Comparison of ENCODE assay signal across 11 cellular contexts in the genomic region with DNA sequence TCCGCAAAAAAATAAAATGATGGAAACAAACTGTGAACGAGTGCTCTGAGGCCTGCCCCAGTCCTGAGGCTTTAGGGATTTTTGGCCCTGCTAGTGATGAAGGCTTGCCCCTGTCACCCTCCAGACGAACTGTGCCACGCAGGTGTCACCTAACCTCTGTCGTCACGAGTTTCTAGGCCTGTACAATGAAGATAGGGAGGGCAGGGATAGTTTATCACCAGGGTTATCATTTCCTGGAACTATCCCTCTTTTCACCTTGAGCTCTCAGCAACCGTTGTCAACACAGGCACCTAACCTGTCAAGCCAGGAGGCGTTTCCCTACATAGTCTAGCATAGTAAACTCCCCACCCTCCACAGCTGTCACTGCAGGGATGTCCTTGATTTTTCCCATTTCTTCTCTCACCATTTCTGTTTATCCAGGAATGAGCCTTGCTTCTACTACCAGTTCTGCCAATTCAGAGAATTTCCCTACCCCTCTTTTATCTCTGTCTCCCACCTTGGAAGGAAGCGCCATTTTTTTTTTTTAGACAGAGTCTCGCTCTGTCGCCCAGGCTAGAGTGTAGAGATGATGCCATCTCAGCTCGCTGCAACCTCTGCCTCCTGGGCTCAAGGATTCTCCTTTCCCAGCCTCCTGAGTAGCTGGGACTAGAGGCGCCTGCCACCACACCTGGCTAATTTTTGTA. TPM values are rescaled to one million over a fixed set of nuclear protein-coding genes. Genes with fewer than 3 reads are reported as not detected.
DNase-seq lines count a peak whose midpoint lies in the region; ATAC-seq and TF ChIP-seq lines count a peak whose summit lies in the region.
"Had no signal": no experiment of that assay in that cellular context is flagged by ENCODE, and none has a peak within 500 bp of the region (broad histone marks: within the 10 kb centered on the region; RNA-seq: fewer than 3 reads in every experiment).

No MANE protein-coding gene starts in this region.

- H3K9me3 Mint-ChIP-seq in CD4-positive, CD25-positive, alpha-beta regulatory T cell: peaks cover 0 to 7% (median 0%) of the 10 kb centered on the region in 7 donors
- peaks cover 0 to 3% (median 0%) of the 10 kb centered on the region in 9 donors for H3K9me3 Mint-ChIP-seq in naive thymus-derived CD8-positive, alpha-beta T cell

- H3K4me3 ChIP-seq in CD4-positive, CD25-positive, alpha-beta regulatory T cell (ENCODE audit: low read depth, low read length): no peak overlapping the region
- H3K4me3 ChIP-seq in duodenal mucosa (ENCODE audit: low read depth in 1 of 2, low read length in 2 of 2) (no peak overlapping the region), esophagus squamous epithelium (no peak overlapping the region)

- peak overlapping the region in 1 of 2 donors; percentile 38 for H3K9ac ChIP-seq in duodenal mucosa (ENCODE audit: low read depth in 1 of 2, low read length in 2 of 2)

- DNase-seq in CD4-positive, CD25-positive, alpha-beta regulatory T cell: no peak
- DNase-seq in HT-29 (ENCODE audit: low spot score) (peak; percentile 32), esophagus squamous epithelium (lab: John Stamatoyannopoulos, UW) (no peak), RWPE1 (ENCODE audit: low spot score) (no peak)
- DNase-seq in naive thymus-derived CD8-positive, alpha-beta T cell: no peak
- DNase-seq: NCI-H1105, NCI-H2107, NCI-H774 had no signal

- no peak overlapping the region for H3K27ac ChIP-seq in CD4-positive, CD25-positive, alpha-beta regulatory T cell (ENCODE audit: insufficient read depth, low read length, poor library complexity, severe bottlenecking)
- H3K27ac ChIP-seq in duodenal mucosa (ENCODE audit: low read depth, low read length) (peak overlapping the region; percentile 5), esophagus squamous epithelium (no peak overlapping the region), RWPE1 (no peak overlapping the region)

- no peaks in the 10 kb centered on the region for H3K9me3 ChIP-seq in CD4-positive, CD25-positive, alpha-beta regulatory T cell (ENCODE audit: control insufficient read depth in 2 of 2, low read length in 2 of 2)
- no peaks in the 10 kb centered on the region for H3K9me3 ChIP-seq in duodenal mucosa (ENCODE audit: control insufficient read depth in 1 of 2, low read length in 2 of 2)
- no peaks in the 10 kb centered on the region for H3K9me3 ChIP-seq in esophagus squamous epithelium

- intact Hi-C loops in esophagus squamous epithelium (cut with DNase I): loop anchor here (5.0 kb wide), 1 partner anchor 159 kb away; no protein-coding TSS in a partner anchor

- POLR2A ChIA-PET in naive thymus-derived CD8-positive, alpha-beta T cell (lab: Charles Lee): no interaction called here
- POLR2A ChIA-PET in RWPE1 (lab: Yijun Ruan, JAX; ENCODE audit: low non-redundant PET): no interaction called here

- TF ChIP-seq POLR2A in esophagus squamous epithelium (IDR thresholded peaks at IDR 0.05): no peak

- TF ChIP-seq CTCF in esophagus squamous epithelium (IDR thresholded peaks at IDR 0.05): no peak
- TF ChIP-seq CTCF in RWPE1 (conservative IDR thresholded peaks at IDR 0.05; ENCODE audit: low read depth): no peak

- H3K27me3 ChIP-seq in CD4-positive, CD25-positive, alpha-beta regulatory T cell (ENCODE audit: control insufficient read depth, insufficient read depth, low read length): peaks cover 16% of the 10 kb centered on the region
- peaks cover 8 to 11% of the 10 kb centered on the region in 2 donors for H3K27me3 ChIP-seq in duodenal mucosa (ENCODE audit: control insufficient read depth in 1 of 2, insufficient read depth in 2 of 2, low read length in 2 of 2)
- H3K27me3 ChIP-seq in esophagus squamous epithelium: peaks cover 9 to 98% (median 17%) of the 10 kb centered on the region in 4 donors

- H3K27me3 Mint-ChIP-seq in CD4-positive, CD25-positive, alpha-beta regulatory T cell: peaks cover 55% of the 10 kb centered on the region
- peaks cover 17 to 51% (median 32%) of the 10 kb centered on the region in 5 donors for H3K27me3 Mint-ChIP-seq in naive thymus-derived CD8-positive, alpha-beta T cell

- ATAC-seq in CD4-positive, CD25-positive, alpha-beta regulatory T cell (ENCODE audit: low read depth in 2 of 2): no peak
- ATAC-seq in naive thymus-derived CD8-positive, alpha-beta T cell: no peak
- ATAC-seq in HG03039 (IDR thresholded peaks at IDR 0.05; ENCODE audit: unreplicated experiment) (no peak), HG03175 (IDR thresholded peaks at IDR 0.05; ENCODE audit: unreplicated experiment) (no peak)

- H3K36me3 ChIP-seq in CD4-positive, CD25-positive, alpha-beta regulatory T cell (ENCODE audit: control insufficient read depth, insufficient read depth, low read length): no peaks in the 10 kb centered on the region
- H3K36me3 ChIP-seq in duodenal mucosa (ENCODE audit: control insufficient read depth in 1 of 2, insufficient read depth in 2 of 2, low read length in 2 of 2) (no peaks in the 10 kb centered on the region), esophagus squamous epithelium (no peaks in the 10 kb centered on the region)

- H3K27ac Mint-ChIP-seq in CD4-positive, CD25-positive, alpha-beta regulatory T cell: no peak overlapping the region
- no peak overlapping the region for H3K27ac Mint-ChIP-seq in naive thymus-derived CD8-positive, alpha-beta T cell

- H3K4me3 Mint-ChIP-seq in CD4-positive, CD25-positive, alpha-beta regulatory T cell: peak overlapping the region; percentile 19 to 83 (median 74)
- peak overlapping the region; percentile 51 to 78 (median 69) for H3K4me3 Mint-ChIP-seq in naive thymus-derived CD8-positive, alpha-beta T cell

- WGBS in esophagus squamous epithelium, 2 donors: 54 to 68% methylated on average over 13 of the region's 13 CpGs

- peaks cover 0 to 12% (median 5%) of the 10 kb centered on the region in 4 donors for H3K4me1 Mint-ChIP-seq in CD4-positive, CD25-positive, alpha-beta regulatory T cell
- H3K4me1 Mint-ChIP-seq in naive thymus-derived CD8-positive, alpha-beta T cell: peaks cover 10 to 15% (median 12%) of the 10 kb centered on the region in 4 donors

- CTCF ChIA-PET in RWPE1 (lab: Yijun Ruan, JAX): interaction anchor here (0.6 kb wide), 1 partner anchor 161 kb away, joined by 3 read pairs; no protein-coding TSS in a partner anchor

- peaks cover 24% of the 10 kb centered on the region for H3K4me1 ChIP-seq in CD4-positive, CD25-positive, alpha-beta regulatory T cell (ENCODE audit: control insufficient read depth, insufficient read depth, low read length, poor library complexity, severe bottlenecking)
- peaks cover 15 to 33% of the 10 kb centered on the region in 2 donors for H3K4me1 ChIP-seq in duodenal mucosa (ENCODE audit: control insufficient read depth in 1 of 2, insufficient read depth in 2 of 2, low read length in 2 of 2)
- H3K4me1 ChIP-seq in esophagus squamous epithelium: peaks cover 20 to 34% (median 28%) of the 10 kb centered on the region in 3 donors

- peaks cover 4% of the 10 kb centered on the region for H3K36me3 Mint-ChIP-seq in CD4-positive, CD25-positive, alpha-beta regulatory T cell
- peaks cover 0 to 6% (median 0%) of the 10 kb centered on the region in 3 donors for H3K36me3 Mint-ChIP-seq in naive thymus-derived CD8-positive, alpha-beta T cell

RNA-seq across cellular contexts. Expression of gene ACHE, which starts 2.2 kb away (rescaled TPM):
- total RNA-seq in CD4-positive, CD25-positive, alpha-beta regulatory T cell: 0.20 TPM
- polyA plus RNA-seq in CD4-positive, CD25-positive, alpha-beta regulatory T cell: not detected
- 0.13 and 1.1 TPM in 2 replicates for total RNA-seq in HT-29 (2014; rRNA removed; shearing (Covaris generic))
- under 1 TPM; 0.19 to 0.52 TPM for total RNA-seq in naive thymus-derived CD8-positive, alpha-beta T cell
- not detected for polyA plus RNA-seq in naive thymus-derived CD8-positive, alpha-beta T cell
- total RNA-seq in esophagus squamous epithelium: 1 to 10 TPM in 3 of 4 donors, under 1 TPM in 1; 0.22 to 1.5 (median 1.3) TPM

RNA-seq across cellular contexts. Expression of gene UFSP1, which starts 8.4 kb away (rescaled TPM):
- 0.94 TPM for total RNA-seq in CD4-positive, CD25-positive, alpha-beta regulatory T cell
- 1 to 10 TPM in 3 of 4 donors, under 1 TPM in 1; 0.39 to 4.8 (median 1.9) TPM for polyA plus RNA-seq in CD4-positive, CD25-positive, alpha-beta regulatory T cell
- 30.4 and 31.0 TPM in 2 replicates for total RNA-seq in HT-29 (2014; rRNA removed; shearing (Covaris generic))
- total RNA-seq in naive thymus-derived CD8-positive, alpha-beta T cell: 10 to 100 TPM in 1 of 2 experiments, 1 to 10 TPM in 1; 6.5 to 10.9 TPM
- polyA plus RNA-seq in naive thymus-derived CD8-positive, alpha-beta T cell: 1 to 10 TPM; 1.1 to 2.7 (median 1.7) TPM
- 1 to 10 TPM; 1.3 to 8.4 (median 5.5) TPM for total RNA-seq in esophagus squamous epithelium

RNA-seq across cellular contexts. Expression of gene SRRT, which starts 23.0 kb away (rescaled TPM):
- total RNA-seq in CD4-positive, CD25-positive, alpha-beta regulatory T cell: 234 TPM
- polyA plus RNA-seq in CD4-positive, CD25-positive, alpha-beta regulatory T cell: 10 to 100 TPM; 31.9 to 40.7 (median 36.7) TPM
- 211 and 222 TPM in 2 replicates for total RNA-seq in HT-29 (2014; rRNA removed; shearing (Covaris generic))
- 100 to 1,000 TPM; 263 to 267 TPM for total RNA-seq in naive thymus-derived CD8-positive, alpha-beta T cell
- polyA plus RNA-seq in naive thymus-derived CD8-positive, alpha-beta T cell: 10 to 100 TPM; 51.1 to 69.4 (median 63.2) TPM
- total RNA-seq in esophagus squamous epithelium: 10 to 100 TPM; 53.8 to 91.0 (median 68.4) TPM

RNA-seq across cellular contexts. Expression of gene TRIP6, which starts 30.7 kb away (rescaled TPM):
- 8.4 TPM for total RNA-seq in CD4-positive, CD25-positive, alpha-beta regulatory T cell
- 1 to 10 TPM; 2.8 to 5.8 (median 3.5) TPM for polyA plus RNA-seq in CD4-positive, CD25-positive, alpha-beta regulatory T cell
- 20.0 and 23.5 TPM in 2 replicates for total RNA-seq in HT-29 (2014; rRNA removed; shearing (Covaris generic))
- total RNA-seq in naive thymus-derived CD8-positive, alpha-beta T cell: 10 to 100 TPM; 14.3 to 16.2 TPM
- 1 to 10 TPM; 3.4 to 6.0 (median 4.9) TPM for polyA plus RNA-seq in naive thymus-derived CD8-positive, alpha-beta T cell
- total RNA-seq in esophagus squamous epithelium: 100 to 1,000 TPM in 2 of 4 donors, 10 to 100 TPM in 2; 81.4 to 109 (median 93.7) TPM

RNA-seq across cellular contexts. Expression of gene SLC12A9, which starts 45.4 kb away (rescaled TPM):
- total RNA-seq in CD4-positive, CD25-positive, alpha-beta regulatory T cell: 42.7 TPM
- polyA plus RNA-seq in CD4-positive, CD25-positive, alpha-beta regulatory T cell: 1 to 10 TPM; 5.7 to 8.6 (median 6.1) TPM
- 68.7 and 85.6 TPM in 2 replicates for total RNA-seq in HT-29 (2014; rRNA removed; shearing (Covaris generic))
- 10 to 100 TPM; 66.9 to 74.7 TPM for total RNA-seq in naive thymus-derived CD8-positive, alpha-beta T cell
- 1 to 10 TPM; 6.8 to 9.4 (median 8.0) TPM for polyA plus RNA-seq in naive thymus-derived CD8-positive, alpha-beta T cell
- total RNA-seq in esophagus squamous epithelium: 10 to 100 TPM in 3 of 4 donors, 1 to 10 TPM in 1; 9.9 to 19.6 (median 17.3) TPM
